14 cellular contexts compared by ENCODE assay signal in the genomic region with DNA sequence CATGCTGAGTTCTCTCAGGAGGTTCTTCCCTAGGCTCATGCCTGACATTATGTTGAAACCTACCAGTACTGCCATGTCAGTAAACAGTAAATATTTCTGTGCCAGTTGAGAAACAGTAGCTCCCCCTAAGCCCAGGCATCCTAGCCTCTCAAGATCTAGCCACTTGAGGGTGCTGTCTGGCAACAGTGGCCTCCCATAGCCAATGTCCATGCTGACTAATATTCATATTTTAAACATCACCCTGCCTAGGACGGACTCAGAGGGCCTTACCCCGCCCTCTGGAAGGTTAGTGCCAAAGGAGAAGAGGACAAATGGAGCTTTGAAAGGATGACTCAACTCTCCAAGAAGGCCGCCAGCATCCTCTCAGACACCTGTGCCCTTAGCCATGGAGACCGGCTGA. TPM values are rescaled to one million over a fixed set of nuclear protein-coding genes. Genes with fewer than 3 reads are reported as not detected.
DNase-seq lines count a peak whose midpoint lies in the region; ATAC-seq, FAIRE-seq and TF ChIP-seq lines count a peak whose summit lies in the region.
"Had no signal": no experiment of that assay in that cellular context is flagged by ENCODE, and none has a peak within 500 bp of the region (broad histone marks: within the 10 kb centered on the region; RNA-seq: fewer than 3 reads in every experiment).

No MANE protein-coding gene starts in this region.

- FAIRE-seq in A549 (lab: Jason Lieb, UNC): no peak
- peak; percentile 21 for FAIRE-seq in GM18507 (lab: Jason Lieb, UNC)

- no peak overlapping the region for H3K4me3 ChIP-seq in A549
- no peak overlapping the region for H3K4me3 ChIP-seq in Panc1 (ENCODE audit: low read depth in 2 of 2, low read length in 2 of 2)
- no peak overlapping the region for H3K4me3 ChIP-seq in uterus
- H3K4me3 ChIP-seq: BLaER1 treated with 17β-estradiol and CSF1 and Interleukin-3, amounts not matched to agents 10 nM and 100 nM; prostate gland had no signal

- POLR2A ChIA-PET in A549 (lab: Yijun Ruan, JAX) (interaction anchor here (0.7 kb wide), 1 partner anchor 163 kb away, joined by 4 read pairs; no protein-coding TSS in a partner anchor), Panc1 (lab: Charles Lee) (no interaction called here)

- no peaks in the 10 kb centered on the region for H3K36me3 ChIP-seq in Panc1 (ENCODE audit: control insufficient read depth, insufficient read depth, low read length)
- no peaks in the 10 kb centered on the region for H3K36me3 ChIP-seq in uterus
- H3K36me3 ChIP-seq: BLaER1 treated with 17β-estradiol and CSF1 and Interleukin-3, amounts not matched to agents 10 nM and 100 nM; prostate gland had no signal

- H3K27ac ChIP-seq in A549: peak overlapping the region in 1 of 2 experiments; percentile 30; a peak in 1 of 6 replicates
- H3K27ac ChIP-seq in Panc1 (ENCODE audit: low read length): no peak overlapping the region
- H3K27ac ChIP-seq in uterus: no peak overlapping the region
- H3K27ac ChIP-seq: BLaER1 treated with 17β-estradiol and CSF1 and Interleukin-3, amounts not matched to agents 10 nM and 100 nM; prostate gland had no signal

- TF ChIP-seq POLR2A in A549 (IDR thresholded peaks at IDR 0.05; ENCODE audit: low read length) (no peak), uterus (IDR thresholded peaks at IDR 0.05) (no peak)

- H3K27me3 ChIP-seq in Panc1 (ENCODE audit: control insufficient read depth, insufficient read depth, low read length): no peaks in the 10 kb centered on the region
- H3K27me3 ChIP-seq in uterus: no peaks in the 10 kb centered on the region
- H3K27me3 ChIP-seq: BLaER1 treated with 17β-estradiol and CSF1 and Interleukin-3, amounts not matched to agents 10 nM and 100 nM had no signal

- TF ChIP-seq EP300 in A549 (IDR thresholded peaks at IDR 0.05): no peak

- H3K4me1 ChIP-seq in A549 (no peaks in the 10 kb centered on the region), Panc1 (ENCODE audit: control insufficient read depth, insufficient read depth, low read length) (no peaks in the 10 kb centered on the region), uterus (no peaks in the 10 kb centered on the region)
- H3K4me1 ChIP-seq: BLaER1 treated with 17β-estradiol and CSF1 and Interleukin-3, amounts not matched to agents 10 nM and 100 nM; prostate gland had no signal

- peak; percentile 60 to 71 for DNase-seq in A549 (ENCODE audit: low read depth in 1 of 2, low spot score in 1 of 2)
- DNase-seq in GM18507 (ENCODE audit: extremely low spot score, insufficient read length, low read depth): no peak
- DNase-seq in Panc1 (ENCODE audit: low read depth, low spot score): no peak
- no peak for DNase-seq in uterus
- no peak for DNase-seq in amygdala (lab: John Stamatoyannopoulos, UW)
- no peak for DNase-seq in NCI-H748 (lab: John Stamatoyannopoulos, UW; ENCODE audit: unreplicated experiment)
- DNase-seq: KG1, NCI-H510A treated with DMSO at 0.1 percent for 48 hours, T-helper 1 cell had no signal

- BruUV-seq in Panc1 (replicated peaks; lab: Mats Ljungman, UMichigan): no TSS peak

- TF ChIP-seq RAD21 in A549 (conservative IDR thresholded peaks at IDR 0.05 in 1 of 2, IDR thresholded peaks at IDR 0.05 in 1 of 2): peak; percentile 73 to 91

- intact Hi-C loops in Panc1 (cut with micrococcal nuclease; ENCODE audit: unreplicated experiment): no loop called here
- intact Hi-C loops in uterus (cut with DNase I; ENCODE audit: low total_unique reads): no loop called here

- WGBS in A549 (ENCODE audit: missing lambda C conversion rate): 31% methylated on average over 4 of the region's 4 CpGs

- H3K4me2 ChIP-seq in A549: no peak overlapping the region
- H3K4me2 ChIP-seq: BLaER1 treated with 17β-estradiol and CSF1 and Interleukin-3, amounts not matched to agents 10 nM and 100 nM had no signal

- no peaks in the 10 kb centered on the region for H3K9me3 ChIP-seq in A549
- no peaks in the 10 kb centered on the region for H3K9me3 ChIP-seq in Panc1 (ENCODE audit: control insufficient read depth, insufficient read depth, low read depth, low read length)
- H3K9me3 ChIP-seq in uterus: no peaks in the 10 kb centered on the region
- H3K9me3 ChIP-seq: prostate gland had no signal

- CTCF ChIA-PET in A549 (lab: Yijun Ruan, JAX) (interaction anchor here (0.9 to 4.8 kb wide), 32 partner anchors 9 to 569 kb away, joined by 3 to 71 read pairs (median 5); no protein-coding TSS in a partner anchor), Panc1 (lab: Charles Lee) (interaction anchor here (0.6 to 1.3 kb wide), 2 partner anchors 42 to 46 kb away, joined by 3 to 6 read pairs; no protein-coding TSS in a partner anchor)

- TF ChIP-seq CTCF in A549 (IDR thresholded peaks at IDR 0.05) (peak; percentile 52), Panc1 (IDR thresholded peaks at IDR 0.05) (peak; percentile 55), uterus (IDR thresholded peaks at IDR 0.05) (no peak)

- in situ Hi-C loops in Panc1 (cut with HindIII; ENCODE audit: low pct_unique_long_range_greater_than_20kb, low sequenced_read_pairs): no loop called here

- peak; percentile 95 to 99 for ATAC-seq in A549
- ATAC-seq in Panc1: peak; percentile 72
- peak; percentile 78 for ATAC-seq in esophagus mucosa
- no peak for ATAC-seq in HG03139 (IDR thresholded peaks at IDR 0.05; ENCODE audit: unreplicated experiment)

TF ChIP-seq in A549, 52 proteins besides CTCF, POLR2A, EP300 and RAD21:
- no peak for TF ChIP-seq FOSL2 (IDR thresholded peaks at IDR 0.05)
- TF ChIP-seq FOSL2 (CRISPR knock-in tag; IDR thresholded peaks at IDR 0.05): peak; percentile 45; the same call in 1 of the 2 replicates
- no peak for TF ChIP-seq NPAS2 (CRISPR knock-in tag; IDR thresholded peaks at IDR 0.05; ENCODE audit: borderline replicate concordance)
- TF ChIP-seq SMC3 (IDR thresholded peaks at IDR 0.05): peak; percentile 65

RNA-seq across cellular contexts. Expression of a gene that starts 7.7 kb away (rescaled TPM):
- polyA plus RNA-seq in A549 (2011; rRNA removed): not detected in 2 replicates
- not detected in 2 replicates for polyA plus RNA-seq in A549 (2012; cell fraction: cytosol; rRNA removed)
- not detected in 2 replicates for polyA plus RNA-seq in A549 (2012; cell fraction: nucleus; rRNA removed)
- polyA plus RNA-seq in A549 (2017; fragmentation: RNase III; extraction: RNeasy Plus Mini Kit Qiagen cat#74134 plus additional on column Dnase treatment): not detected in 3 replicates
- polyA minus RNA-seq in A549 (2011; rRNA and poly(A)+ RNA removed): not detected in 2 replicates
- not detected for total RNA-seq in Panc1 (2021; ENCODE audit: unreplicated experiment)
- not detected for polyA plus RNA-seq in Panc1 (2012; ENCODE audit: insufficient read length)
- total RNA-seq in esophagus mucosa: not detected
- total RNA-seq in uterus: not detected
- total RNA-seq: activated CD8-positive, alpha-beta memory T cell treated with anti-CD3 and anti-CD28 coated beads for 36 hours; prostate gland had no signal

Comparison
In these comparisons a context has a peak if more than half of its experiments do, and no peak if none do; other contexts are left out.
1. DNase-seq: peak in A549 (2 of 2); none in GM18507 (single experiment), Panc1 (single experiment), uterus (0 of 2), amygdala (0 of 56) and NCI-H748 (single experiment).
2. CTCF ChIP-seq: peak in A549 (single experiment) and Panc1 (single experiment); none in uterus (0 of 4).